ENCODE assay signal across 14 cellular contexts in genomic region chr3:110070539-110070916, GRCh38.
"Had no signal": no experiment of that assay in that cellular context is flagged by ENCODE, and none has a peak within 500 bp of the region (broad histone marks: within the 10 kb centered on the region; RNA-seq: fewer than 3 reads in every experiment).

No MANE protein-coding gene starts in this region.

- DNase-seq: activated CD4-positive, alpha-beta T cell treated with anti-CD3 and anti-CD28 coated beads for 4 hours; activated CD8-positive, alpha-beta memory T cell treated with anti-CD3 and anti-CD28 coated beads, Interleukin-2, amount 50 U/mL, for 48 hours; activated naive CD4-positive, alpha-beta T cell treated with anti-CD3 and anti-CD28 coated beads, Interleukin-2, amount 10 ng/mL, durations not matched to agents 7 days and 5 days; dermis blood vessel endothelial cell; endodermal cell; SHP77 treated with DMSO at 0.1 percent for 48 hours; stimulated activated CD4-positive, alpha-beta T cell treated with anti-CD3 and anti-CD28 coated beads, Interleukin-2, amount 100 ng/mL, for 24 hours; T-helper 17 cell; tibial artery had no signal

- H3K4me3 ChIP-seq: adrenal gland, hepatocyte, tibial artery had no signal

- ATAC-seq: T-helper 17 cell had no signal

- H3K4me2 ChIP-seq: hepatocyte had no signal

- H3K36me3 ChIP-seq: adrenal gland, tibial artery had no signal

- H2AFZ ChIP-seq: hepatocyte had no signal

- H3K4me1 ChIP-seq: tibial artery had no signal

- H3K27me3 Mint-ChIP-seq: activated naive CD4-positive, alpha-beta T cell treated with anti-CD3 and anti-CD28 coated beads, Interleukin-2, amount 10 ng/mL, durations not matched to agents 7 days and 5 days; natural killer cell treated with Interleukin-12 subunit alpha and Interleukin-12 subunit beta and Interleukin-15 and Interleukin-18, amount 100 ng/mL, for 72 hours; T-helper 17 cell had no signal

- H3K4me1 Mint-ChIP-seq: activated naive CD4-positive, alpha-beta T cell treated with anti-CD3 and anti-CD28 coated beads, Interleukin-2, amount 10 ng/mL, durations not matched to agents 7 days and 5 days; endodermal cell; stimulated activated effector memory CD8-positive, alpha-beta T cell treated with anti-CD3 and anti-CD28 coated beads, Interleukin-12 subunit alpha, Interleukin-12 subunit beta, amount 100 ng/mL, for 72 hours had no signal

- H3K9me3 ChIP-seq: adrenal gland had no signal

- H3K27ac ChIP-seq: adrenal gland, hepatocyte, tibial artery had no signal

- H3K4me3 Mint-ChIP-seq: activated naive CD4-positive, alpha-beta T cell treated with anti-CD3 and anti-CD28 coated beads, Interleukin-2, amount 10 ng/mL, durations not matched to agents 7 days and 5 days; endodermal cell; natural killer cell treated with Interleukin-12 subunit alpha and Interleukin-12 subunit beta and Interleukin-15 and Interleukin-18, amount 100 ng/mL, for 72 hours; stimulated activated effector memory CD8-positive, alpha-beta T cell treated with anti-CD3 and anti-CD28 coated beads, Interleukin-12 subunit alpha, Interleukin-12 subunit beta, amount 100 ng/mL, for 72 hours; T-helper 17 cell had no signal

- H3K27ac Mint-ChIP-seq: activated naive CD4-positive, alpha-beta T cell treated with anti-CD3 and anti-CD28 coated beads, Interleukin-2, amount 10 ng/mL, durations not matched to agents 7 days and 5 days; activated T-helper 2 cell treated with anti-CD3 and anti-CD28 coated beads, Interferon-gamma antibody, Interleukin-2, Interleukin-4, amounts not matched to agents 10 μg/mL and 5 μg/mL and 100 μg/mL, durations not matched to agents 14 hours and 24 hours and 36 hours; endodermal cell; natural killer cell treated with Interleukin-12 subunit alpha and Interleukin-12 subunit beta and Interleukin-15 and Interleukin-18, amount 100 ng/mL, for 72 hours; stimulated activated effector memory CD8-positive, alpha-beta T cell treated with anti-CD3 and anti-CD28 coated beads, Interleukin-12 subunit alpha, Interleukin-12 subunit beta, amount 100 ng/mL, for 72 hours; T-helper 17 cell had no signal

- H3K36me3 Mint-ChIP-seq: activated naive CD4-positive, alpha-beta T cell treated with anti-CD3 and anti-CD28 coated beads, Interleukin-2, amount 10 ng/mL, durations not matched to agents 7 days and 5 days; natural killer cell treated with Interleukin-12 subunit alpha and Interleukin-12 subunit beta and Interleukin-15 and Interleukin-18, amount 100 ng/mL, for 72 hours; stimulated activated effector memory CD8-positive, alpha-beta T cell treated with anti-CD3 and anti-CD28 coated beads, Interleukin-12 subunit alpha, Interleukin-12 subunit beta, amount 100 ng/mL, for 72 hours had no signal

- H3K79me2 ChIP-seq: hepatocyte had no signal

- H3K9me3 Mint-ChIP-seq: activated naive CD4-positive, alpha-beta T cell treated with anti-CD3 and anti-CD28 coated beads, Interleukin-2, amount 10 ng/mL, durations not matched to agents 7 days and 5 days; activated T-helper 2 cell treated with anti-CD3 and anti-CD28 coated beads, Interferon-gamma antibody, Interleukin-2, Interleukin-4, amounts not matched to agents 10 μg/mL and 5 μg/mL and 100 μg/mL, durations not matched to agents 14 hours and 24 hours and 36 hours had no signal

- H3K27me3 ChIP-seq: adrenal gland, hepatocyte, tibial artery had no signal
